In genomic region chrX:134794692-134795091, GRCh38 we compare ENCODE assay signal across 1 cellular context.
TF ChIP-seq lines count a peak whose summit lies in the region.

No MANE protein-coding gene starts in this region.

TF ChIP-seq in HCT116, 20 proteins besides CTCF, POLR2A, EP300 and RAD21 (continued from another document):
- TF ChIP-seq SP1 (IDR thresholded peaks at IDR 0.05; ENCODE audit: low read depth) (no peak), ATF3 (IDR thresholded peaks at IDR 0.05) (no peak), EGR1 (IDR thresholded peaks at IDR 0.05; ENCODE audit: low read depth) (no peak), JUND (IDR thresholded peaks at IDR 0.05) (no peak)
